8 cellular contexts compared by ENCODE assay signal in the genomic region with DNA sequence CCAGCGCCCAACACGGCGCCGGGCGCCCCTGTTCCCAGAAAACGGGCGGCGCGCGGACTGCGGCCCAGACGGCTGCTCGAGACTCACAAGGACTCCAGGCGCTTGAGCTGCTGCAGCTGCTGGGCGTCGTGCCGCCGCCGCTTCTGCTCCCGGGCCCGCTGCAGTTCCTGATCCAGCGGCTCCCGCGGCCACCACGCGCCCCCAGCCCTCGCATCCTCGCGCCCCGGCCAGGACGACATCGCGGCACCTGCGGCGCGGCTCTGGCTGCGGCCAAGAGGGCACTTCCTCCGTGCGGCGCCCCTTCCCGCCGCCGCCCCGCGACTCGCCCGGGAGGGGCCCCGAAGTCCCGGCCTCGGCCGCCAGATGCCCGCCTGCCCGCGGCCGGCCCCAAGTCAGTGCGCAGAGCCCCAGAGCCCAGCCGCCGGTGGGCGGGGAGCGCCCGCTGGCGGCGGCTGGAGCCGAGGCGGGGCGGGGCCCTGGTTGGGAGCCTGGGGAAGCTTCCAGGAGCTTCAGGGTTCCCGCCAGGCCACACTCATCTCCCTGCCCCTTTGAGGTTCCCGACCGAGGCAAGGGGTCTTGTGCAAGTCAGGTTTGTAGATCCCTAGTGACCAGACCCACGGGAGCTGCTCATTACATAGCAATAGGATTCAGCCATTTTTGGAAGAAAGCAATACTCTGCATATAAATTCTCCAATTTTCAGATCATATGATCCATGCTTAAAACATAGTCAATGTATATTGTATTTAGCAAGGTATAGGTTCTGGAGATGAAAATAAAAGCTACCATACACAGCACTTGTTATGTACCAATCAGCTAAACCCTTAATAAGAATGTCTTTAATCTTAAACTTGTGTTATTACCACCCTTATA. TPM values are rescaled to one million over a fixed set of nuclear protein-coding genes. Genes with fewer than 3 reads are reported as not detected.
A peak's percentile ranks its signal among the peaks of the same experiment; 100 is the strongest.
DNase-seq lines count a peak whose midpoint lies in the region; ATAC-seq and TF ChIP-seq lines count a peak whose summit lies in the region.

No MANE protein-coding gene starts in this region.

- H3K9me3 ChIP-seq in WERI-Rb-1 (ENCODE audit: severe bottlenecking) = peaks cover 15% of the 10 kb centered on the region

- H3K27ac ChIP-seq in WERI-Rb-1 = peak overlapping the region; percentile 79

- peak; percentile 54 for DNase-seq in A172 (ENCODE audit: low spot score)
- peak; percentile 66 for DNase-seq in NCI-H2107 treated with DMSO at 0.1 percent for 48 hours (lab: John Stamatoyannopoulos, UW; ENCODE audit: unreplicated experiment)
- peak; percentile 81 for DNase-seq in WERI-Rb-1
- DNase-seq in cardiac fibroblast (ENCODE audit: low read depth in 2 of 2) = peak; percentile 70 to 77
- DNase-seq in inferior parietal cortex (ENCODE audit: extremely low spot score) = peak; percentile 78
- peak; percentile 31 for DNase-seq in smooth muscle cell of the brain vasculature (ENCODE audit: low read depth, low spot score)

- TF ChIP-seq CTCF in WERI-Rb-1 (IDR thresholded peaks at IDR 0.05; ENCODE audit: low read depth, low read length) (peak; percentile 67), cardiac fibroblast (IDR thresholded peaks at IDR 0.05; ENCODE audit: low read depth, low read length) (no peak)

- ATAC-seq in GM18502 (IDR thresholded peaks at IDR 0.05; ENCODE audit: poor library complexity, unreplicated experiment) = peak; percentile 85
- peak; percentile 77 for ATAC-seq in HG02970 (IDR thresholded peaks at IDR 0.05; ENCODE audit: low FRiP score, unreplicated experiment)

- no peaks in the 10 kb centered on the region for H3K27me3 ChIP-seq in WERI-Rb-1 (ENCODE audit: insufficient read depth, low read depth, severe bottlenecking)

- H3K4me3 ChIP-seq in WERI-Rb-1 (ENCODE audit: low read depth, low read length) (peak overlapping the region; percentile 86), cardiac fibroblast (replicated peaks in 1 of 2; ENCODE audit: low read depth in 2 of 2, low read length in 2 of 2) (peak overlapping the region; percentile 65 to 74)

- no peaks in the 10 kb centered on the region for H3K36me3 ChIP-seq in WERI-Rb-1

RNA-seq across cellular contexts. Expression of a gene that starts 14.2 kb away (rescaled TPM):
- total RNA-seq in A172 (2014; rRNA removed; shearing (Covaris generic)) = 230 and 277 TPM in 2 replicates

RNA-seq across cellular contexts. Expression of a gene that starts 51.5 kb away (rescaled TPM):
- 53.8 and 60.2 TPM in 2 replicates for total RNA-seq in A172 (2014; rRNA removed; shearing (Covaris generic))

Comparison
In these comparisons a context has a peak if more than half of its experiments do, and no peak if none do; other contexts are left out.
1. Peak in every context shown above with its lines: DNase-seq, ATAC-seq, H3K4me3 ChIP-seq and H3K27ac ChIP-seq.
2. DNase-seq: peak in every context shown above with its lines; median percentile 81 in WERI-Rb-1; 78 in inferior parietal cortex; 74 in cardiac fibroblast; 66 in NCI-H2107 treated with DMSO at 0.1 percent for 48 hours; 54 in A172; 31 in smooth muscle cell of the brain vasculature.